21 cellular contexts compared by ENCODE assay signal in genomic region chr12:42689699-42690098, GRCh38.
"Had no signal": no experiment of that assay in that cellular context is flagged by ENCODE, and none has a peak within 500 bp of the region (broad histone marks: within the 10 kb centered on the region; RNA-seq: fewer than 3 reads in every experiment).

No MANE protein-coding gene starts in this region.

- ATAC-seq: effector memory CD8-positive, alpha-beta T cell; gastroesophageal sphincter; left cardiac atrium; lower lobe of right lung; psoas muscle; right lobe of liver; stimulated activated effector memory CD8-positive, alpha-beta T cell treated with anti-CD3 and anti-CD28 coated beads, Interleukin-12 subunit alpha, Interleukin-12 subunit beta, amount 100 ng/mL, for 72 hours; stimulated activated naive CD8-positive, alpha-beta T cell treated with anti-CD3 and anti-CD28 coated beads, Interleukin-15, Interleukin-2, amounts not matched to agents 100 U/mL and 50 U/mL, for 24 hours had no signal

- H3K36me3 Mint-ChIP-seq: naive B cell; stimulated activated effector memory CD8-positive, alpha-beta T cell treated with anti-CD3 and anti-CD28 coated beads, Interleukin-12 subunit alpha, Interleukin-12 subunit beta, amount 100 ng/mL, for 72 hours had no signal

- DNase-seq: effector memory CD8-positive, alpha-beta T cell; glutamatergic neuron; islet precursor cell; left cardiac atrium; left ventricle myocardium inferior; lower lobe of right lung; mesenchymal stem cell; naive B cell; nephron progenitor cell; psoas muscle; retina; right lobe of liver; stimulated activated CD4-positive, alpha-beta T cell treated with anti-CD3 and anti-CD28 coated beads, Interleukin-4, amount 100 ng/mL, for 1 hour; stimulated activated CD8-positive, alpha-beta memory T cell treated with anti-CD3 and anti-CD28 coated beads, Interleukin-4, amount 100 ng/mL, for 48 hours; stimulated activated naive CD8-positive, alpha-beta T cell treated with anti-CD3 and anti-CD28 coated beads, Interleukin-15, Interleukin-2, amounts not matched to agents 100 U/mL and 50 U/mL, for 24 hours; tibial artery; upper lobe of left lung; uterus had no signal

- H3K27ac Mint-ChIP-seq: dendritic cell treated with granulocyte-macrophage colony-stimulating factor and Interleukin-4, amounts not matched to agents 40 ng/mL and 50 ng/mL, for 4 days; effector memory CD8-positive, alpha-beta T cell; naive B cell; nephron progenitor cell; stimulated activated effector memory CD8-positive, alpha-beta T cell treated with anti-CD3 and anti-CD28 coated beads, Interleukin-12 subunit alpha, Interleukin-12 subunit beta, amount 100 ng/mL, for 72 hours had no signal
